1 cellular context compared by ENCODE assay signal in genomic region chr1:224528900-224529299, GRCh38.
TF ChIP-seq lines count a peak whose summit lies in the region.

No MANE protein-coding gene starts in this region.

TF ChIP-seq in HEK293, 187 proteins besides CTCF, POLR2A, EP300 and RAD21 (continued from another document):
- TF ChIP-seq ZNF266 (tag by site-specific recombination; IDR thresholded peaks at IDR 0.05; ENCODE audit: low read depth): no peak
- no peak for TF ChIP-seq ZNF112 (tag by site-specific recombination; IDR thresholded peaks at IDR 0.05)
- TF ChIP-seq ZSCAN18 (tag by site-specific recombination; IDR thresholded peaks at IDR 0.05): no peak
- no peak for TF ChIP-seq ZBTB48 (tag by site-specific recombination; IDR thresholded peaks at IDR 0.05)
- no peak for TF ChIP-seq ZBTB49 (tag by site-specific recombination; IDR thresholded peaks at IDR 0.05; ENCODE audit: low read depth)
- peak; percentile 56 for TF ChIP-seq ZEB2 (tag by site-specific recombination; IDR thresholded peaks at IDR 0.05)
- no peak for TF ChIP-seq ZNF514 (tag by site-specific recombination; IDR thresholded peaks at IDR 0.05)
- no peak for TF ChIP-seq GFI1B (tag by site-specific recombination; IDR thresholded peaks at IDR 0.05)
- no peak for TF ChIP-seq ZBTB1 (tag by site-specific recombination; IDR thresholded peaks at IDR 0.05)
- TF ChIP-seq IKZF3 (tag by site-specific recombination; IDR thresholded peaks at IDR 0.05): peak; percentile 69
- TF ChIP-seq GLI2 (tag by site-specific recombination; IDR thresholded peaks at IDR 0.05; ENCODE audit: borderline replicate concordance, low read depth): no peak
- TF ChIP-seq ZNF777 (tag by site-specific recombination; IDR thresholded peaks at IDR 0.05; ENCODE audit: borderline replicate concordance): no peak
- TF ChIP-seq RBAK (tag by site-specific recombination; IDR thresholded peaks at IDR 0.05): no peak
- TF ChIP-seq ZNF645 (tag by site-specific recombination; IDR thresholded peaks at IDR 0.05): no peak
- TF ChIP-seq ZNF792 (tag by site-specific recombination; IDR thresholded peaks at IDR 0.05): no peak
- no peak for TF ChIP-seq ZNF768 (tag by site-specific recombination; IDR thresholded peaks at IDR 0.05)
- peak; percentile 34; the same call in 1 of the 2 replicates for TF ChIP-seq SP3 (tag by site-specific recombination; IDR thresholded peaks at IDR 0.05)
- TF ChIP-seq ZNF184 (tag by site-specific recombination; IDR thresholded peaks at IDR 0.05): 0 out of 2 replicates have a peak, but pooled peaks have one; percentile 41
- TF ChIP-seq REPIN1 (tag by site-specific recombination; IDR thresholded peaks at IDR 0.05; ENCODE audit: low read depth): no peak
- no peak for TF ChIP-seq ZSCAN30 (tag by site-specific recombination; IDR thresholded peaks at IDR 0.05)
- peak; percentile 62; the same call in 1 of the 2 replicates for TF ChIP-seq PATZ1 (tag by site-specific recombination; IDR thresholded peaks at IDR 0.05)
- TF ChIP-seq ZIC2 (tag by site-specific recombination; IDR thresholded peaks at IDR 0.05): no peak
- TF ChIP-seq ZNF398 (tag by site-specific recombination; IDR thresholded peaks at IDR 0.05): peak; percentile 92
- TF ChIP-seq ZBTB20 (tag by site-specific recombination; IDR thresholded peaks at IDR 0.05): no peak
- TF ChIP-seq ZNF518A (tag by site-specific recombination; conservative IDR thresholded peaks at IDR 0.05; ENCODE audit: low read depth): peak; percentile 62; the same call in 1 of the 2 replicates
- no peak for TF ChIP-seq KLF10 (tag by site-specific recombination; IDR thresholded peaks at IDR 0.05)
